Comparison of ENCODE assay signal across 1 cellular context in the genomic region with DNA sequence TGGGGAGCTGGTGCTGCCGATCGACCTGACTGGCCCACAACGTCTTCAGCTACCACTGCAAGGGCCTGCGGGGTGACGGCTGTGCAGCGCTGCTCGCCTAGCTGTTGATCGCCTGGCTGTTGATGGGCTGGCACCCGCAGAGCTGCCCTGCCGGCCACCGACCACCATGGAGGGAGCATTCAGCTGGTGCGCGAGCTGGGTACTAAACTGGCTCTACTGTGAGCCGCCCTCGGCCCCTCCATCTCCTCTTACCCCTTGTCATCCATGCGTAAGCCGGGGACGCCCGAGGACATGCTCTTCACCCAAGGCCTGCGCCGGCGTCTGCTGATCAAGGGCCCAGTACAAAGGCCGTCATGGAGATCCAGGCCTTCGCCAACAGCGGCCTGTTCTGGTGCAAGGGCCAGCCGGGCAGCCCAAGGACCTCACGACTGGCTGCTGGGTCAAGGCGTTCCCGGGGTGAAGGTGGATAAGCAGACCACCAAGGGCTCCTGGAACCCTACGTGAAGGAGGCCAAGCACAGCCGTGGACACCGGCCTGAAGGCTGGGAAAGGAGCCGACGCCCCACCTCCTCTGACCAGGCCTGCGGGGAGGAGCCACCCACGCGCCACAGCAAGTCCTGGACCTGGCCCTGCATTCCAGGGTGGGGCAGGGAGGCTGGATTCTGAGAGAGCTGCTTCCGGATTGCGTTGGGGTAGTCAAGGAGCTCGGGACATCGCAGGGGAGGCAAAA.
TF ChIP-seq lines count a peak whose summit lies in the region.

No MANE protein-coding gene starts in this region.

TF ChIP-seq in HCT116, 20 proteins besides CTCF, POLR2A, EP300 and RAD21 (continued from another document):
- TF ChIP-seq, protein P1, sequence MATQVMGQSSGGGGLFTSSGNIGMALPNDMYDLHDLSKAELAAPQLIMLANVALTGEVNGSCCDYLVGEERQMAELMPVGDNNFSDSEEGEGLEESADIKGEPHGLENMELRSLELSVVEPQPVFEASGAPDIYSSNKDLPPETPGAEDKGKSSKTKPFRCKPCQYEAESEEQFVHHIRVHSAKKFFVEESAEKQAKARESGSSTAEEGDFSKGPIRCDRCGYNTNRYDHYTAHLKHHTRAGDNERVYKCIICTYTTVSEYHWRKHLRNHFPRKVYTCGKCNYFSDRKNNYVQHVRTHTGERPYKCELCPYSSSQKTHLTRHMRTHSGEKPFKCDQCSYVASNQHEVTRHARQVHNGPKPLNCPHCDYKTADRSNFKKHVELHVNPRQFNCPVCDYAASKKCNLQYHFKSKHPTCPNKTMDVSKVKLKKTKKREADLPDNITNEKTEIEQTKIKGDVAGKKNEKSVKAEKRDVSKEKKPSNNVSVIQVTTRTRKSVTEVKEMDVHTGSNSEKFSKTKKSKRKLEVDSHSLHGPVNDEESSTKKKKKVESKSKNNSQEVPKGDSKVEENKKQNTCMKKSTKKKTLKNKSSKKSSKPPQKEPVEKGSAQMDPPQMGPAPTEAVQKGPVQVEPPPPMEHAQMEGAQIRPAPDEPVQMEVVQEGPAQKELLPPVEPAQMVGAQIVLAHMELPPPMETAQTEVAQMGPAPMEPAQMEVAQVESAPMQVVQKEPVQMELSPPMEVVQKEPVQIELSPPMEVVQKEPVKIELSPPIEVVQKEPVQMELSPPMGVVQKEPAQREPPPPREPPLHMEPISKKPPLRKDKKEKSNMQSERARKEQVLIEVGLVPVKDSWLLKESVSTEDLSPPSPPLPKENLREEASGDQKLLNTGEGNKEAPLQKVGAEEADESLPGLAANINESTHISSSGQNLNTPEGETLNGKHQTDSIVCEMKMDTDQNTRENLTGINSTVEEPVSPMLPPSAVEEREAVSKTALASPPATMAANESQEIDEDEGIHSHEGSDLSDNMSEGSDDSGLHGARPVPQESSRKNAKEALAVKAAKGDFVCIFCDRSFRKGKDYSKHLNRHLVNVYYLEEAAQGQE (IDR thresholded peaks at IDR 0.05; ENCODE audit: low read depth): no peak
- TF ChIP-seq SRF (IDR thresholded peaks at IDR 0.05; ENCODE audit: low read depth): no peak
- TF ChIP-seq ELF1 (IDR thresholded peaks at IDR 0.05; ENCODE audit: borderline replicate concordance, low read depth): peak; percentile 59
- peak; percentile 90 for TF ChIP-seq ZFX (IDR thresholded peaks at IDR 0.05)
- no peak for TF ChIP-seq SIN3A (IDR thresholded peaks at IDR 0.05; ENCODE audit: low read depth)
- TF ChIP-seq, protein P2, sequence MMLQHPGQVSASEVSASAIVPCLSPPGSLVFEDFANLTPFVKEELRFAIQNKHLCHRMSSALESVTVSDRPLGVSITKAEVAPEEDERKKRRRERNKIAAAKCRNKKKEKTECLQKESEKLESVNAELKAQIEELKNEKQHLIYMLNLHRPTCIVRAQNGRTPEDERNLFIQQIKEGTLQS (IDR thresholded peaks at IDR 0.05): no peak
- TF ChIP-seq CBX3 (IDR thresholded peaks at IDR 0.05; ENCODE audit: low read depth): no peak; the same call in 1 of the 2 replicates
- TF ChIP-seq CEBPB (IDR thresholded peaks at IDR 0.05; ENCODE audit: low read depth): no peak
- no peak for TF ChIP-seq TCF7L2 (IDR thresholded peaks at IDR 0.05; ENCODE audit: borderline replicate concordance, extremely low read depth, insufficient read depth, insufficient read length)
- TF ChIP-seq, protein P3, sequence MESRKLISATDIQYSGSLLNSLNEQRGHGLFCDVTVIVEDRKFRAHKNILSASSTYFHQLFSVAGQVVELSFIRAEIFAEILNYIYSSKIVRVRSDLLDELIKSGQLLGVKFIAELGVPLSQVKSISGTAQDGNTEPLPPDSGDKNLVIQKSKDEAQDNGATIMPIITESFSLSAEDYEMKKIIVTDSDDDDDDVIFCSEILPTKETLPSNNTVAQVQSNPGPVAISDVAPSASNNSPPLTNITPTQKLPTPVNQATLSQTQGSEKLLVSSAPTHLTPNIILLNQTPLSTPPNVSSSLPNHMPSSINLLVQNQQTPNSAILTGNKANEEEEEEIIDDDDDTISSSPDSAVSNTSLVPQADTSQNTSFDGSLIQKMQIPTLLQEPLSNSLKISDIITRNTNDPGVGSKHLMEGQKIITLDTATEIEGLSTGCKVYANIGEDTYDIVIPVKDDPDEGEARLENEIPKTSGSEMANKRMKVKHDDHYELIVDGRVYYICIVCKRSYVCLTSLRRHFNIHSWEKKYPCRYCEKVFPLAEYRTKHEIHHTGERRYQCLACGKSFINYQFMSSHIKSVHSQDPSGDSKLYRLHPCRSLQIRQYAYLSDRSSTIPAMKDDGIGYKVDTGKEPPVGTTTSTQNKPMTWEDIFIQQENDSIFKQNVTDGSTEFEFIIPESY (IDR thresholded peaks at IDR 0.05; ENCODE audit: extremely low read depth, insufficient replicate concordance, low read length): no peak
- no peak for TF ChIP-seq ZNF274 (IDR thresholded peaks at IDR 0.05; ENCODE audit: low read depth, low read length)
- TF ChIP-seq EGR1 (IDR thresholded peaks at IDR 0.05; ENCODE audit: low read depth): peak; percentile 95
- no peak for TF ChIP-seq JUND (IDR thresholded peaks at IDR 0.05)
- TF ChIP-seq POLR2AphosphoS5 (IDR thresholded peaks at IDR 0.05; ENCODE audit: low read depth, low read length): peak; percentile 93
- no peak for TF ChIP-seq EZH2phosphoT487 (IDR thresholded peaks at IDR 0.05; ENCODE audit: borderline replicate concordance)
- peak; percentile 54 for TF ChIP-seq YY1 (IDR thresholded peaks at IDR 0.05; ENCODE audit: extremely low read depth, insufficient replicate concordance, low read depth, low read length)
- TF ChIP-seq SP1 (IDR thresholded peaks at IDR 0.05; ENCODE audit: low read depth): no peak
- no peak for TF ChIP-seq EZH2 (IDR thresholded peaks at IDR 0.05)
